Comparison of ENCODE assay signal across 8 cellular contexts in genomic region chr11:69013009-69013951, GRCh38. TPM values are rescaled to one million over a fixed set of nuclear protein-coding genes. Genes with fewer than 3 reads are reported as not detected.
DNase-seq lines count a peak whose midpoint lies in the region; ATAC-seq and TF ChIP-seq lines count a peak whose summit lies in the region.

Gene MRGPRF (minus strand): TSS chr11:69013246. CDS start chr11:69009901, 3,345 bp downstream.

- WGBS in ovary, 3 donors, result 1 to 3% (median 1%) methylated on average over 43 of the region's 43 CpGs

- H3K27me3 ChIP-seq in SJCRH30, result no peaks in the 10 kb centered on the region; the same call in 1 of the 2 replicates
- H3K27me3 ChIP-seq in ovary, result no peaks in the 10 kb centered on the region
- H3K27me3 ChIP-seq in CD8-positive, alpha-beta memory T cell (ENCODE audit: insufficient read depth, low read length, poor library complexity, severe bottlenecking), result peaks cover 15% of the 10 kb centered on the region

- TF ChIP-seq EP300 in ovary (IDR thresholded peaks at IDR 0.05), result peak; percentile 51

- H3K9me3 ChIP-seq in SJCRH30 (replicated peaks) (no peaks in the 10 kb centered on the region), ovary (no peaks in the 10 kb centered on the region)
- H3K9me3 ChIP-seq in CD8-positive, alpha-beta memory T cell (ENCODE audit: low read length), result no peaks in the 10 kb centered on the region

- H3K36me3 Mint-ChIP-seq in activated T-helper 17 cell treated with anti-CD3 and anti-CD28 coated beads, Interleukin-2, amount 50 U/mL, for 72 hours (ENCODE audit: low read depth), result no peaks in the 10 kb centered on the region
- H3K36me3 Mint-ChIP-seq in CD8-positive, alpha-beta memory T cell, result no peaks in the 10 kb centered on the region

- no peak within 1 kb of the TSS for H3K4me3 Mint-ChIP-seq in activated T-helper 17 cell treated with anti-CD3 and anti-CD28 coated beads, Interleukin-2, amount 50 U/mL, for 72 hours
- H3K4me3 Mint-ChIP-seq in CD8-positive, alpha-beta memory T cell, result no peak within 1 kb of the TSS

- peak in 2 of 3 donors; percentile 58 to 63 for TF ChIP-seq CTCF in ovary (IDR thresholded peaks at IDR 0.05)

- H3K27ac Mint-ChIP-seq in activated T-helper 17 cell treated with anti-CD3 and anti-CD28 coated beads, Interleukin-2, amount 50 U/mL, for 72 hours, result no peak within 1 kb of the TSS
- no peak within 1 kb of the TSS for H3K27ac Mint-ChIP-seq in CD8-positive, alpha-beta memory T cell

- intact Hi-C loops in ovary (cut with DNase I), result loop anchor here (2.0 to 10.0 kb wide), 4 partner anchors 34 to 168 kb away; partner anchors contain the start of genes TPCN2 (in 4 of the 4) and CPT1A (in 1 of the 4)

- H3K4me1 Mint-ChIP-seq in activated T-helper 17 cell treated with anti-CD3 and anti-CD28 coated beads, Interleukin-2, amount 50 U/mL, for 72 hours, result no peaks in the 10 kb centered on the region
- peaks cover 0 to 3% (median 0%) of the 10 kb centered on the region in 3 donors for H3K4me1 Mint-ChIP-seq in CD8-positive, alpha-beta memory T cell

- POLR2A ChIA-PET in CD8-positive, alpha-beta memory T cell (lab: Charles Lee), result no interaction called here

- no peak for ATAC-seq in GM18868 (IDR thresholded peaks at IDR 0.05; ENCODE audit: unreplicated experiment)
- no peak for ATAC-seq in HG03520 (IDR thresholded peaks at IDR 0.05; ENCODE audit: unreplicated experiment)
- no peak for ATAC-seq in activated T-helper 17 cell treated with anti-CD3 and anti-CD28 coated beads, Interleukin-2, amount 50 U/mL, for 72 hours (replicated peaks)

- CTCF ChIA-PET in CD8-positive, alpha-beta memory T cell (lab: Charles Lee), result no interaction called here

- H3K27ac ChIP-seq in SJCRH30 (no peak within 1 kb of the TSS), ovary (peak within 1 kb of the TSS; percentile 86 to 90)
- H3K27ac ChIP-seq in CD8-positive, alpha-beta memory T cell (ENCODE audit: low read depth, low read length), result no peak within 1 kb of the TSS

- peaks cover 13% of the 10 kb centered on the region; the same call in 1 of the 2 replicates for H3K4me1 ChIP-seq in SJCRH30
- H3K4me1 ChIP-seq in ovary (ENCODE audit: insufficient read depth), result peaks cover 32% of the 10 kb centered on the region
- H3K4me1 ChIP-seq in CD8-positive, alpha-beta memory T cell (ENCODE audit: insufficient read depth, low read length), result peaks cover 5% of the 10 kb centered on the region

- H3K9me3 Mint-ChIP-seq in activated T-helper 17 cell treated with anti-CD3 and anti-CD28 coated beads, Interleukin-2, amount 50 U/mL, for 72 hours, result no peaks in the 10 kb centered on the region
- no peaks in the 10 kb centered on the region for H3K9me3 Mint-ChIP-seq in CD8-positive, alpha-beta memory T cell

- H3K4me3 ChIP-seq in SJCRH30, result peak within 1 kb of the TSS; percentile 49
- H3K4me3 ChIP-seq in ovary, result peak within 1 kb of the TSS; percentile 67
- no peak within 1 kb of the TSS for H3K4me3 ChIP-seq in CD8-positive, alpha-beta memory T cell (ENCODE audit: low read length)

- DNase-seq in EH (ENCODE audit: low read depth), result peak; percentile 94
- peak; percentile 72 to 73 for DNase-seq in SJCRH30
- DNase-seq in globus pallidus (ENCODE audit: low spot score), result peak; percentile 12
- peak; percentile 95 to 97 (median 95) for DNase-seq in ovary
- DNase-seq in CD8-positive, alpha-beta memory T cell, result no peak

- H3K36me3 ChIP-seq in SJCRH30 (no peaks in the 10 kb centered on the region), ovary (no peaks in the 10 kb centered on the region)
- no peaks in the 10 kb centered on the region for H3K36me3 ChIP-seq in CD8-positive, alpha-beta memory T cell (ENCODE audit: insufficient read depth, low read length)

- H3K27me3 Mint-ChIP-seq in activated T-helper 17 cell treated with anti-CD3 and anti-CD28 coated beads, Interleukin-2, amount 50 U/mL, for 72 hours, result peaks cover 16% of the 10 kb centered on the region
- peaks cover 8 to 31% of the 10 kb centered on the region in 2 donors for H3K27me3 Mint-ChIP-seq in CD8-positive, alpha-beta memory T cell

- peak; percentile 51 for TF ChIP-seq POLR2A in ovary (IDR thresholded peaks at IDR 0.05)

RNA-seq across cellular contexts. Expression of gene MRGPRF, which starts in this region (rescaled TPM):
- total RNA-seq in SJCRH30 (2014; rRNA removed; shearing (Covaris generic)), result 0.35 and 0.51 TPM in 2 replicates
- total RNA-seq in ovary, result 100 to 1,000 TPM in 1 of 7 donors, 10 to 100 TPM in 6; 19.3 to 104 (median 35.2) TPM
- polyA plus RNA-seq in ovary, result 10 to 100 TPM in 1 of 2 donors, 1 to 10 TPM in 1; 8.6 to 40.7 TPM
- total RNA-seq in activated T-helper 17 cell treated with anti-CD3 and anti-CD28 coated beads, Interleukin-2, amount 50 U/mL, for 72 hours, result not detected
- not detected for total RNA-seq in CD8-positive, alpha-beta memory T cell
- polyA plus RNA-seq in CD8-positive, alpha-beta memory T cell, result not detected

Comparison
In these comparisons a context has a peak if more than half of its experiments do, and no peak if none do; other contexts are left out.
1. RNA of gene MRGPRF (total RNA-seq): 19.3 to 104 TPM in ovary; 0.35 to 0.51 TPM in SJCRH30, not detected in CD8-positive, alpha-beta memory T cell and not detected in activated T-helper 17 cell treated with anti-CD3 and anti-CD28 coated beads, Interleukin-2, amount 50 U/mL, for 72 hours; every median in the first group is over 10 times any median in the second.
2. Peak in DNase-seq and H3K4me3 ChIP-seq in SJCRH30; RNA of the gene not detected or under 1 TPM.
3. DNase-seq: peak in EH (single experiment), globus pallidus (single experiment) and ovary (5 of 5); none in CD8-positive, alpha-beta memory T cell (0 of 5).
4. H3K27ac ChIP-seq: peak in ovary (2 of 2); none in SJCRH30 (single experiment) and CD8-positive, alpha-beta memory T cell (single experiment).